Comparison of ENCODE assay signal across 18 cellular contexts in the genomic region with DNA sequence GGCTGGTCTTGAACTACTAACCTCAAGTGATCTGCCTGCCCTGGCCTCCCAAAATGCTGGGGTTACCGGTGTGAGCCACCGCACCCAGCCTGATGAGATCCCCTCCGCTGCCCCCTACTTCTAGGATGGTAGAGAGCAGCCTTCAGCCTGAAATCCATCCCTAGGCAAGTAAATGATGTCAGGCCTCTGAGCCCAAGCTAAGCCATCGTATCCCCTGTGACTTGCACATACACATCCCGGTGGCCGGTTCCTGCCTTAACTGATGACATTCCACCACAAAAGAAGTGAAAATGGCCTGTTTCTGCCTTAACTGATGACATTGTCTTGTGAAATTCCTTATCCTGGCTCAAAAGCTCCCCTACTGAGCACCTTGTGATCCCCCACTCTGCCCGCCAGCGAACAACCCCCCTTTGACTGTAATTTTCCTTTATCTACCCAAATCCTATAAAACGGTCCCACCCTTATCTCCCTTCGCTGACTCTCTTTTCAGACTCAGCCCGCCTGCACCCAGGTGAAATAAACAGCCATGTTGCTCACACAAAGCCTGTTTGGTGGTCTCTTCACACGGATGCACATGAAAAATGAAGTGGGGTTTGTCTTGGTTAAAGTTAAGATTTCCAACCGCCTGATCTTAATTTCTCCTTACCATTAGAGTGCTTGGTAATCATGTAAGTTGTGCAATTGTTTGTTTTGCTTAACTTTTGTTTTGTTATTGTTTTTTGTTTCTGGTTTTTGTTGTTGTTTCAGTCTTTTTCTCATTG. TPM values are rescaled to one million over a fixed set of nuclear protein-coding genes. Genes with fewer than 3 reads are reported as not detected.
DNase-seq lines count a peak whose midpoint lies in the region; ATAC-seq, FAIRE-seq and TF ChIP-seq lines count a peak whose summit lies in the region.
"Not testable (repeated sequence)": the region's sequence is repeated elsewhere in the genome, so short reads cannot be mapped to it uniquely, and the experiment has no call there.
"Had no signal": no experiment of that assay in that cellular context is flagged by ENCODE, and none has a peak within 500 bp of the region (broad histone marks: within the 10 kb centered on the region; RNA-seq: fewer than 3 reads in every experiment).

No MANE protein-coding gene starts in this region.

- peaks cover 34% of the 10 kb centered on the region for H3K4me1 ChIP-seq in ES-I3 (ENCODE audit: insufficient read depth, low read length)
- H3K4me1 ChIP-seq in HUES48 (ENCODE audit: control insufficient read depth, insufficient read depth, low read length) = peaks cover 69% of the 10 kb centered on the region
- not testable (repeated sequence) for H3K4me1 ChIP-seq in K562 (replicated peaks in 1 of 2; ENCODE audit: control insufficient read depth in 2 of 2, insufficient read depth in 2 of 2, low read length in 2 of 2); mesendoderm (ENCODE audit: control insufficient read depth, low read depth, low read length); trophoblast cell (ENCODE audit: control insufficient read depth in 1 of 2, insufficient read depth in 2 of 2, low read length in 2 of 2)
- peaks cover 35% of the 10 kb centered on the region for H3K4me1 ChIP-seq in iPS-20b (ENCODE audit: insufficient read depth, low read length)

- not testable (repeated sequence) for H4K5ac ChIP-seq in mesendoderm (ENCODE audit: low read length)

- not testable (repeated sequence) for H3K14ac ChIP-seq in trophoblast cell (ENCODE audit: low read length)

- not testable (repeated sequence) for H4K12ac ChIP-seq in trophoblast cell (ENCODE audit: low read depth, low read length)

- CTCF ChIA-PET in K562 (lab: Yijun Ruan, JAX; ENCODE audit: low intra/inter-chr PET ratio) = not testable (repeated sequence)

- H3K79me1 ChIP-seq in mesendoderm (ENCODE audit: low read length); trophoblast cell (ENCODE audit: low read length): not testable (repeated sequence)

- H3K4ac ChIP-seq in mesendoderm (ENCODE audit: low read depth, low read length) = peak overlapping the region; percentile 100
- H3K4ac ChIP-seq in trophoblast cell (ENCODE audit: low read depth, low read length) = not testable (repeated sequence)

- not testable (repeated sequence) for H3K9me1 ChIP-seq in K562 (ENCODE audit: control insufficient read depth, insufficient read depth, low read length)

- peak overlapping the region; percentile 100 for H2BK120ac ChIP-seq in mesendoderm (ENCODE audit: low read depth, low read length)
- not testable (repeated sequence) for H2BK120ac ChIP-seq in trophoblast cell (ENCODE audit: insufficient read depth, low read length, poor library complexity)

- not testable (repeated sequence) for H3K9me3 ChIP-seq in ES-I3 (ENCODE audit: control insufficient read depth, insufficient read depth, low read length); HUES48 (ENCODE audit: control insufficient read depth, insufficient read depth, low read length); K562 (replicated peaks; ENCODE audit: control insufficient read depth, insufficient read depth, low read depth, low read length); iPS-20b (ENCODE audit: insufficient read depth, low read depth, low read length); trophoblast cell (ENCODE audit: insufficient read depth, low read depth, low read length)

- peak overlapping the region; percentile 100 for H3K27ac ChIP-seq in HUES48 (ENCODE audit: low read depth, low read length)
- H3K27ac ChIP-seq in K562 (ENCODE audit: extremely low read depth, low read depth, low read length) = not testable (repeated sequence)
- H3K27ac ChIP-seq in iPS-20b (ENCODE audit: low read length) = peak overlapping the region; percentile 87
- H3K27ac ChIP-seq in mesendoderm (ENCODE audit: low read depth, low read length) = peak overlapping the region; percentile 99
- peak overlapping the region; percentile 74 for H3K27ac ChIP-seq in trophoblast cell (ENCODE audit: low read depth, low read length)

- H3K56ac ChIP-seq in mesendoderm (ENCODE audit: low read length) = peak overlapping the region; percentile 86

- H3K27me3 Mint-ChIP-seq in endothelial cell (ENCODE audit: unreplicated experiment) = not testable (repeated sequence)

- TF ChIP-seq RAD21 in K562 (CRISPR knock-in tag; conservative IDR thresholded peaks at IDR 0.05 in 1 of 2, IDR thresholded peaks at IDR 0.05 in 1 of 2) = not testable (repeated sequence)

- H3K27ac Mint-ChIP-seq in endothelial cell (ENCODE audit: unreplicated experiment) = peak overlapping the region; percentile 55

- H3K4me2 ChIP-seq in K562 (ENCODE audit: insufficient read depth, low read length); trophoblast cell (ENCODE audit: low read length): not testable (repeated sequence)
- H3K4me2 ChIP-seq in mesendoderm (ENCODE audit: low read length) = peak overlapping the region; percentile 39

- H3K27me3 ChIP-seq in HUES48 (ENCODE audit: control insufficient read depth, insufficient read depth, low read length); K562 (ENCODE audit: control insufficient read depth in 2 of 2, insufficient read depth in 2 of 2, low read length in 2 of 2); iPS-20b (ENCODE audit: insufficient read depth, low read length); mesendoderm (ENCODE audit: insufficient read depth, low read length, poor library complexity); trophoblast cell (ENCODE audit: insufficient read depth, low read length): not testable (repeated sequence)

- peak overlapping the region; percentile 60 for H3K4me3 ChIP-seq in HUES48 (ENCODE audit: low read depth, low read length)
- not testable (repeated sequence) for H3K4me3 ChIP-seq in K562; trophoblast cell (ENCODE audit: low read depth, low read length)
- H3K4me3 ChIP-seq in iPS-11a (ENCODE audit: low read depth, low read length) = peak overlapping the region; percentile 33
- H3K4me3 ChIP-seq in iPS-20b (ENCODE audit: low read length) = peak overlapping the region; percentile 70
- peak overlapping the region; percentile 52 for H3K4me3 ChIP-seq in mesendoderm (ENCODE audit: low read length)

- not testable (repeated sequence) for H3K23ac ChIP-seq in mesendoderm (ENCODE audit: low read length); trophoblast cell (ENCODE audit: low read length)

- DNase-seq in K562 (ENCODE audit: extremely low read depth in 1 of 4, low spot score in 3 of 4); endothelial cell (ENCODE audit: low spot score); trophoblast cell: not testable (repeated sequence)
- DNase-seq in mesendoderm = peak; percentile 98

- H2AK5ac ChIP-seq in mesendoderm (ENCODE audit: low read length); trophoblast cell (ENCODE audit: low read length): not testable (repeated sequence)

- TF ChIP-seq CTCF in K562 (IDR thresholded peaks at IDR 0.05 in 2 of 3, conservative IDR thresholded peaks at IDR 0.05 in 1 of 3; ENCODE audit: insufficient read depth in 2 of 3, low read depth in 1 of 3, low read length in 3 of 3); endothelial cell (IDR thresholded peaks at IDR 0.05; ENCODE audit: unreplicated experiment): not testable (repeated sequence)

- peak overlapping the region; percentile 99 for H2BK5ac ChIP-seq in mesendoderm (ENCODE audit: low read length)
- not testable (repeated sequence) for H2BK5ac ChIP-seq in trophoblast cell (ENCODE audit: low read depth, low read length, poor library complexity)

- not testable (repeated sequence) for FAIRE-seq in K562 (lab: Jason Lieb, UNC)

- ATAC-seq in K562 = peak; percentile 52; the same call in 1 of the 3 replicates

- H3K9me3 Mint-ChIP-seq in endothelial cell (ENCODE audit: unreplicated experiment) = not testable (repeated sequence)

- H3K9ac ChIP-seq in ES-I3 (ENCODE audit: low read depth, low read length) (peak overlapping the region; percentile 57), HUES48 (ENCODE audit: low read depth, low read length) (peak overlapping the region; percentile 97), iPS-20b (ENCODE audit: low read depth, low read length) (peak overlapping the region; percentile 97), mesendoderm (ENCODE audit: low read length) (peak overlapping the region; percentile 68)
- H3K9ac ChIP-seq in K562 (ENCODE audit: insufficient read depth in 1 of 2, low read depth in 2 of 2, low read length in 2 of 2); trophoblast cell (ENCODE audit: low read length): not testable (repeated sequence)

- 11% methylated on average over 12 of the region's 13 CpGs for WGBS in K562 (ENCODE audit: insufficient coverage, low coverage, missing lambda C conversion rate)
- no CpG with 5 or more reads among the region's 13 CpGs for WGBS in mesendoderm (ENCODE audit: extremely low coverage, insufficient coverage, low lambda C conversion rate)
- no CpG with 5 or more reads among the region's 13 CpGs for WGBS in trophoblast cell (ENCODE audit: extremely low coverage, insufficient coverage, insufficient read length)

- peak overlapping the region; percentile 94 for H4K8ac ChIP-seq in mesendoderm (ENCODE audit: low read depth, low read length)
- H4K8ac ChIP-seq in trophoblast cell (ENCODE audit: low read depth, low read length) = peak overlapping the region; percentile 17

- in situ Hi-C loops in K562 (cut with MboI) = not testable (repeated sequence)

- H4K91ac ChIP-seq in trophoblast cell (ENCODE audit: low read depth, low read length) = not testable (repeated sequence)

- H2BK12ac ChIP-seq in trophoblast cell (ENCODE audit: low read length) = not testable (repeated sequence)

- not testable (repeated sequence) for BruUV-seq in K562 (replicated peaks; lab: Mats Ljungman, UMichigan)

- POLR2A ChIA-PET in K562 (lab: Yijun Ruan, JAX) = not testable (repeated sequence)

- H3K4me3 Mint-ChIP-seq in endothelial cell (ENCODE audit: unreplicated experiment) = not testable (repeated sequence)

- TF ChIP-seq POLR2A in K562 (conservative IDR thresholded peaks at IDR 0.05) = not testable (repeated sequence)

- not testable (repeated sequence) for TF ChIP-seq EP300 in K562 (IDR thresholded peaks at IDR 0.05; ENCODE audit: low read length)

- not testable (repeated sequence) for H3K79me2 ChIP-seq in K562 (ENCODE audit: control insufficient read depth, insufficient read depth, low read length); mesendoderm (ENCODE audit: control insufficient read depth, insufficient read depth, low read length); trophoblast cell (ENCODE audit: control insufficient read depth, insufficient read depth, low read length, poor library complexity)

- intact Hi-C loops in K562 (cut with micrococcal nuclease) = not testable (repeated sequence)

- peaks cover 28% of the 10 kb centered on the region for H3K4me1 Mint-ChIP-seq in endothelial cell (ENCODE audit: unreplicated experiment)

- H3K36me3 Mint-ChIP-seq in endothelial cell (ENCODE audit: low read depth, unreplicated experiment) = not testable (repeated sequence)

- H2AFZ ChIP-seq in K562 (ENCODE audit: low read depth, low read length); trophoblast cell (ENCODE audit: insufficient read depth, low read length, poor library complexity): not testable (repeated sequence)

- not testable (repeated sequence) for H4K20me1 ChIP-seq in K562 (replicated peaks; ENCODE audit: control insufficient read depth, insufficient read depth, low read length)

- H3K18ac ChIP-seq in mesendoderm (ENCODE audit: low read length) = peak overlapping the region; percentile 98
- not testable (repeated sequence) for H3K18ac ChIP-seq in trophoblast cell (ENCODE audit: low read length)

- not testable (repeated sequence) for H2BK15ac ChIP-seq in mesendoderm (replicated peaks; ENCODE audit: low read depth)

- not testable (repeated sequence) for H3K36me3 ChIP-seq in ES-I3 (ENCODE audit: insufficient read depth, low read length); HUES48 (ENCODE audit: control insufficient read depth, insufficient read depth, low read length); K562 (ENCODE audit: control insufficient read depth, insufficient read depth, low read length); iPS-20b (ENCODE audit: insufficient read depth, low read depth, low read length); mesendoderm (ENCODE audit: control insufficient read depth, insufficient read depth, low read length); trophoblast cell (ENCODE audit: control insufficient read depth in 1 of 2, insufficient read depth in 2 of 2, low read length in 2 of 2)

RNA-seq across cellular contexts. Expression of a gene that starts 41.4 kb away (rescaled TPM):
- total RNA-seq in K562 (2011; cell fraction: chromatin; rRNA removed; ENCODE audit: low replicate concordance) = not detected in 2 replicates
- total RNA-seq in K562 (2011; cell fraction: nucleolus; rRNA removed) = not detected in 2 replicates
- total RNA-seq in K562 (2011; cell fraction: nucleoplasm; rRNA removed) = not detected in 2 replicates
- total RNA-seq in K562 (2014; rRNA removed) (not detected in 2 replicates), K562 (2014; rRNA removed; fragmentation: Illumina TruSeq; extraction: Trizol) (not detected in 2 replicates), K562 (2015; rRNA removed; fragmentation: Illumina TruSeq; extraction: Trizol) (not detected in 2 replicates), K562 (2021) (not detected in 2 replicates), endothelial cell (ENCODE audit: unreplicated experiment) (1.3 TPM)
- polyA plus RNA-seq in K562 (2011; rRNA removed) (not detected in 2 replicates), K562 (2014; fragmentation: Illumina TruSeq; extraction: Trizol) (not detected in 2 replicates), K562 (2014; fragmentation: Nextera tagmentation; extraction: Ambion mirVana) (not detected), K562 (2014; rRNA removed) (not detected in 2 replicates)
- polyA plus RNA-seq in K562 (2011; cell fraction: cytosol; rRNA removed) = not detected in 2 replicates
- not detected in 2 replicates for polyA plus RNA-seq in K562 (2011; cell fraction: nucleus; rRNA removed)
- not detected in 2 replicates for polyA plus RNA-seq in K562 (2012)
- not detected in 2 replicates for polyA minus RNA-seq in K562 (2011; rRNA and poly(A)+ RNA removed)
- polyA minus RNA-seq in K562 (2011; cell fraction: cytosol; rRNA and poly(A)+ RNA removed) = not detected in 2 replicates
- polyA minus RNA-seq in K562 (2011; cell fraction: nucleus; rRNA and poly(A)+ RNA removed) = not detected in 2 replicates
- 4.8 TPM for polyA plus RNA-seq in mesendoderm (2013, experiment 1 of 2)
- polyA plus RNA-seq in mesendoderm (2013, experiment 2 of 2) = 5.3 TPM
- 2.1 and 2.7 TPM in 2 replicates for polyA plus RNA-seq in trophoblast cell (2013)
- total RNA-seq: A673; CD4-positive, alpha-beta memory T cell; Daoy; G401; GM12878; H4; HFFc6; HT1080 had no signal
- polyA plus RNA-seq: AG04450, CD14-positive monocyte, GM12878 had no signal

RNA-seq across cellular contexts. Expression of a gene that starts 56.0 kb away (rescaled TPM):
- 52.5 and 164 TPM in 2 replicates for total RNA-seq in K562 (2011; cell fraction: chromatin; rRNA removed; ENCODE audit: low replicate concordance)
- 19.7 and 44.0 TPM in 2 replicates for total RNA-seq in K562 (2011; cell fraction: nucleolus; rRNA removed)
- 45.7 and 51.4 TPM in 2 replicates for total RNA-seq in K562 (2011; cell fraction: nucleoplasm; rRNA removed)
- total RNA-seq in K562 (2014; rRNA removed) = 41.1 and 48.5 TPM in 2 replicates
- total RNA-seq in K562 (2014; rRNA removed; fragmentation: Illumina TruSeq; extraction: Trizol) = 56.4 and 65.1 TPM in 2 replicates
- total RNA-seq in K562 (2015; rRNA removed; fragmentation: Illumina TruSeq; extraction: Trizol) = 54.3 and 54.8 TPM in 2 replicates
- 41.0 and 51.7 TPM in 2 replicates for total RNA-seq in K562 (2021)
- polyA plus RNA-seq in K562 (2011; rRNA removed) = 52.1 and 55.7 TPM in 2 replicates
- 13.6 and 20.9 TPM in 2 replicates for polyA plus RNA-seq in K562 (2011; cell fraction: cytosol; rRNA removed)
- 85.3 and 116 TPM in 2 replicates for polyA plus RNA-seq in K562 (2011; cell fraction: nucleus; rRNA removed)
- 30.7 and 55.3 TPM in 2 replicates for polyA plus RNA-seq in K562 (2012)
- 57.2 and 65.4 TPM in 2 replicates for polyA plus RNA-seq in K562 (2014; fragmentation: Illumina TruSeq; extraction: Trizol)
- 10 to 100 TPM in 1 of 2 experiments, 1 to 10 TPM in 1; 9.8 to 15.8 TPM for polyA plus RNA-seq in K562 (2014; fragmentation: Nextera tagmentation; extraction: Ambion mirVana)
- polyA plus RNA-seq in K562 (2014; rRNA removed) = 42.3 and 51.7 TPM in 2 replicates
- 95.4 and 105 TPM in 2 replicates for polyA minus RNA-seq in K562 (2011; rRNA and poly(A)+ RNA removed)
- 10.5 and 18.8 TPM in 2 replicates for polyA minus RNA-seq in K562 (2011; cell fraction: cytosol; rRNA and poly(A)+ RNA removed)
- polyA minus RNA-seq in K562 (2011; cell fraction: nucleus; rRNA and poly(A)+ RNA removed) = 59.4 and 137 TPM in 2 replicates
- 110 TPM for total RNA-seq in endothelial cell (ENCODE audit: unreplicated experiment)
- polyA plus RNA-seq in mesendoderm (2013, experiment 1 of 2) = 86.3 TPM
- 87.6 TPM for polyA plus RNA-seq in mesendoderm (2013, experiment 2 of 2)
- polyA plus RNA-seq in trophoblast cell (2013) = 66.0 and 69.7 TPM in 2 replicates
